In genomic region chr1:235906436-235906835, GRCh38 we compare ENCODE assay signal across 19 cellular contexts. TPM values are rescaled to one million over a fixed set of nuclear protein-coding genes. Genes with fewer than 3 reads are reported as not detected.
DNase-seq lines count a peak whose midpoint lies in the region; ATAC-seq, FAIRE-seq and TF ChIP-seq lines count a peak whose summit lies in the region.
"Had no signal": no experiment of that assay in that cellular context is flagged by ENCODE, and none has a peak within 500 bp of the region (broad histone marks: within the 10 kb centered on the region; RNA-seq: fewer than 3 reads in every experiment).

No MANE protein-coding gene starts in this region.

- no peak overlapping the region for H3K4me2 ChIP-seq in A549

- H3K4me1 ChIP-seq in A549 (peaks cover 56% of the 10 kb centered on the region), Panc1 (ENCODE audit: control insufficient read depth, insufficient read depth, low read length) (peaks cover 66% of the 10 kb centered on the region), upper lobe of right lung (no peaks in the 10 kb centered on the region)

- POLR2A ChIA-PET in A549 (lab: Yijun Ruan, JAX): no interaction called here
- POLR2A ChIA-PET in Panc1 (lab: Charles Lee): no interaction called here

- H3K36me3 ChIP-seq in Panc1 (ENCODE audit: control insufficient read depth, insufficient read depth, low read length): no peaks in the 10 kb centered on the region
- no peaks in the 10 kb centered on the region for H3K36me3 ChIP-seq in upper lobe of right lung
- H3K36me3 ChIP-seq: BLaER1 treated with 17β-estradiol and CSF1 and Interleukin-3, amounts not matched to agents 10 nM and 100 nM had no signal

- CTCF ChIA-PET in A549 (lab: Yijun Ruan, JAX) (interaction anchor here (1.3 to 4.8 kb wide), 4 partner anchors 24 to 66 kb away, joined by 3 to 33 read pairs (median 17); partner anchors contain the start of gene LYST), Panc1 (lab: Charles Lee) (interaction anchor here (0.5 kb wide), 2 partner anchors 27 to 47 kb away, joined by 3 read pairs; no protein-coding TSS in a partner anchor)

- H3K4me3 ChIP-seq in A549 (no peak overlapping the region), Panc1 (ENCODE audit: low read depth in 2 of 2, low read length in 2 of 2) (no peak overlapping the region), upper lobe of right lung (no peak overlapping the region)
- H3K4me3 ChIP-seq: BLaER1 treated with 17β-estradiol and CSF1 and Interleukin-3, amounts not matched to agents 10 nM and 100 nM had no signal

- no peak for ATAC-seq in A549
- no peak for ATAC-seq in Panc1
- no peak for ATAC-seq in left ventricle myocardium superior
- ATAC-seq in HG02763 (IDR thresholded peaks at IDR 0.05; ENCODE audit: unreplicated experiment): no peak
- ATAC-seq in upper lobe of right lung: no peak
- ATAC-seq: CD8-positive, alpha-beta T cell had no signal

- intact Hi-C loops in Panc1 (cut with micrococcal nuclease; ENCODE audit: unreplicated experiment): no loop called here
- intact Hi-C loops in left ventricle myocardium superior (cut with micrococcal nuclease): no loop called here
- intact Hi-C loops in upper lobe of right lung (cut with DNase I): no loop called here

- no peak for TF ChIP-seq POLR2A in A549 (IDR thresholded peaks at IDR 0.05; ENCODE audit: low read length)

- no peaks in the 10 kb centered on the region for H3K9me3 ChIP-seq in A549
- H3K9me3 ChIP-seq in Panc1 (ENCODE audit: control insufficient read depth, insufficient read depth, low read depth, low read length): no peaks in the 10 kb centered on the region; the same call in 1 of the 2 replicates
- no peaks in the 10 kb centered on the region for H3K9me3 ChIP-seq in upper lobe of right lung
- H3K9me3 ChIP-seq: BLaER1 treated with 17β-estradiol and CSF1 and Interleukin-3, amounts not matched to agents 10 nM and 100 nM had no signal

- TF ChIP-seq CTCF in A549 (IDR thresholded peaks at IDR 0.05) (no peak), Panc1 (IDR thresholded peaks at IDR 0.05) (no peak), upper lobe of right lung (IDR thresholded peaks at IDR 0.05) (no peak)

- FAIRE-seq in A549 (lab: Jason Lieb, UNC): no peak
- FAIRE-seq: GM12892, H1 had no signal

- no peak for TF ChIP-seq RAD21 in A549 (conservative IDR thresholded peaks at IDR 0.05 in 1 of 2, IDR thresholded peaks at IDR 0.05 in 1 of 2)

- H3K27ac ChIP-seq in A549 (peak overlapping the region; percentile 11 to 90; a peak in 4 of 6 replicates), Panc1 (ENCODE audit: low read length) (peak overlapping the region; percentile 99), upper lobe of right lung (no peak overlapping the region)

- DNase-seq in A549 (ENCODE audit: low read depth in 1 of 2, low spot score in 1 of 2) (no peak), DMS79 treated with DMSO at 0.1 percent for 48 hours (lab: John Stamatoyannopoulos, UW) (peak; percentile 40), NCI-H69 (lab: John Stamatoyannopoulos, UW) (peak; percentile 27), Panc1 (ENCODE audit: low read depth, low spot score) (no peak), left ventricle myocardium superior (no peak), upper lobe of right lung (no peak)
- no peak for DNase-seq in stimulated activated naive CD4-positive, alpha-beta T cell treated with Interleukin-2 at 50 U/mL for 16 hours (lab: John Stamatoyannopoulos, UW)
- DNase-seq: 8988T; Calu3; CD8-positive, alpha-beta T cell; DMS 273 treated with DMSO at 0.1 percent for 48 hours; DMS53; GDM1; H9; KG1 had no signal

- in situ Hi-C loops in Panc1 (cut with HindIII; ENCODE audit: low pct_unique_long_range_greater_than_20kb, low sequenced_read_pairs): no loop called here

- 94% methylated on average over 5 of the region's 5 CpGs for WGBS in A549 (ENCODE audit: missing lambda C conversion rate)

- no peak for TF ChIP-seq EP300 in A549 (IDR thresholded peaks at IDR 0.05)

- H3K27me3 ChIP-seq in Panc1 (ENCODE audit: control insufficient read depth, insufficient read depth, low read length) (no peaks in the 10 kb centered on the region), upper lobe of right lung (no peaks in the 10 kb centered on the region)
- H3K27me3 ChIP-seq: BLaER1 treated with 17β-estradiol and CSF1 and Interleukin-3, amounts not matched to agents 10 nM and 100 nM had no signal

- BruUV-seq in Panc1 (replicated peaks; lab: Mats Ljungman, UMichigan): no TSS peak

TF ChIP-seq in A549, 52 proteins besides CTCF, POLR2A, EP300 and RAD21:
- TF ChIP-seq PHF8 (IDR thresholded peaks at IDR 0.05; ENCODE audit: borderline replicate concordance, low read depth): no peak
- TF ChIP-seq, protein P1, sequence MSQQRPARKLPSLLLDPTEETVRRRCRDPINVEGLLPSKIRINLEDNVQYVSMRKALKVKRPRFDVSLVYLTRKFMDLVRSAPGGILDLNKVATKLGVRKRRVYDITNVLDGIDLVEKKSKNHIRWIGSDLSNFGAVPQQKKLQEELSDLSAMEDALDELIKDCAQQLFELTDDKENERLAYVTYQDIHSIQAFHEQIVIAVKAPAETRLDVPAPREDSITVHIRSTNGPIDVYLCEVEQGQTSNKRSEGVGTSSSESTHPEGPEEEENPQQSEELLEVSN (IDR thresholded peaks at IDR 0.05; ENCODE audit: borderline replicate concordance, low read depth): no peak
- no peak for TF ChIP-seq CBX2 (IDR thresholded peaks at IDR 0.05; ENCODE audit: borderline replicate concordance, low read depth)
- TF ChIP-seq ESRRA (IDR thresholded peaks at IDR 0.05; ENCODE audit: borderline replicate concordance, low read length): no peak
- no peak for TF ChIP-seq CHD4 (IDR thresholded peaks at IDR 0.05; ENCODE audit: borderline replicate concordance)
- no peak for TF ChIP-seq CHD2 (IDR thresholded peaks at IDR 0.05; ENCODE audit: low read length, partially characterized antibody)
- TF ChIP-seq NFE2L2 (conservative IDR thresholded peaks at IDR 0.05; ENCODE audit: low read length): no peak
- TF ChIP-seq RFX5 (IDR thresholded peaks at IDR 0.05): no peak
- TF ChIP-seq HMGXB4 (CRISPR knock-in tag; IDR thresholded peaks at IDR 0.05; ENCODE audit: borderline replicate concordance): no peak
- no peak for TF ChIP-seq RNF2 (IDR thresholded peaks at IDR 0.05; ENCODE audit: borderline replicate concordance, low read depth)
- TF ChIP-seq KDM5A (IDR thresholded peaks at IDR 0.05): no peak
- TF ChIP-seq JUNB (IDR thresholded peaks at IDR 0.05): no peak
- no peak for TF ChIP-seq HOXB5 (CRISPR knock-in tag; IDR thresholded peaks at IDR 0.05)
- TF ChIP-seq HOXA7 (CRISPR knock-in tag; IDR thresholded peaks at IDR 0.05): no peak
- TF ChIP-seq NR3C1 (IDR thresholded peaks at IDR 0.05): no peak

RNA-seq across cellular contexts. Expression of gene LYST, which starts 39.7 kb away (rescaled TPM):
- polyA plus RNA-seq in A549 (2011; rRNA removed) (9.4 and 10.9 TPM in 2 replicates), A549 (2017; fragmentation: RNase III; extraction: RNeasy Plus Mini Kit Qiagen cat#74134 plus additional on column Dnase treatment) (2.0 to 2.5 TPM (median 2.2 TPM) in 3 replicates)
- 1.6 and 1.7 TPM in 2 replicates for polyA plus RNA-seq in A549 (2012; cell fraction: cytosol; rRNA removed)
- 2.0 and 3.2 TPM in 2 replicates for polyA plus RNA-seq in A549 (2012; cell fraction: nucleus; rRNA removed)
- polyA minus RNA-seq in A549 (2011; rRNA and poly(A)+ RNA removed): 12.9 and 15.1 TPM in 2 replicates
- total RNA-seq in Panc1 (2021; ENCODE audit: unreplicated experiment) (75.2 TPM), left ventricle myocardium superior (11.9 TPM), upper lobe of right lung (78.4 TPM)
- polyA plus RNA-seq in Panc1 (2012; ENCODE audit: insufficient read length): 19.4 TPM

Comparison
In these comparisons a context has a peak if more than half of its experiments do, and no peak if none do; other contexts are left out.
1. DNase-seq: peak in DMS79 treated with DMSO at 0.1 percent for 48 hours (single experiment) and NCI-H69 (single experiment); none in A549 (0 of 2), Panc1 (single experiment), left ventricle myocardium superior (single experiment), stimulated activated naive CD4-positive, alpha-beta T cell treated with Interleukin-2 at 50 U/mL for 16 hours (single experiment) and upper lobe of right lung (single experiment).